1 cellular context compared by ENCODE assay signal in genomic region chr10:119401671-119402395, GRCh38.
TF ChIP-seq lines count a peak whose summit lies in the region.

No MANE protein-coding gene starts in this region.

TF ChIP-seq in HEK293, 187 proteins besides CTCF, POLR2A, EP300 and RAD21 (continued from another document):
- TF ChIP-seq, protein P1, sequence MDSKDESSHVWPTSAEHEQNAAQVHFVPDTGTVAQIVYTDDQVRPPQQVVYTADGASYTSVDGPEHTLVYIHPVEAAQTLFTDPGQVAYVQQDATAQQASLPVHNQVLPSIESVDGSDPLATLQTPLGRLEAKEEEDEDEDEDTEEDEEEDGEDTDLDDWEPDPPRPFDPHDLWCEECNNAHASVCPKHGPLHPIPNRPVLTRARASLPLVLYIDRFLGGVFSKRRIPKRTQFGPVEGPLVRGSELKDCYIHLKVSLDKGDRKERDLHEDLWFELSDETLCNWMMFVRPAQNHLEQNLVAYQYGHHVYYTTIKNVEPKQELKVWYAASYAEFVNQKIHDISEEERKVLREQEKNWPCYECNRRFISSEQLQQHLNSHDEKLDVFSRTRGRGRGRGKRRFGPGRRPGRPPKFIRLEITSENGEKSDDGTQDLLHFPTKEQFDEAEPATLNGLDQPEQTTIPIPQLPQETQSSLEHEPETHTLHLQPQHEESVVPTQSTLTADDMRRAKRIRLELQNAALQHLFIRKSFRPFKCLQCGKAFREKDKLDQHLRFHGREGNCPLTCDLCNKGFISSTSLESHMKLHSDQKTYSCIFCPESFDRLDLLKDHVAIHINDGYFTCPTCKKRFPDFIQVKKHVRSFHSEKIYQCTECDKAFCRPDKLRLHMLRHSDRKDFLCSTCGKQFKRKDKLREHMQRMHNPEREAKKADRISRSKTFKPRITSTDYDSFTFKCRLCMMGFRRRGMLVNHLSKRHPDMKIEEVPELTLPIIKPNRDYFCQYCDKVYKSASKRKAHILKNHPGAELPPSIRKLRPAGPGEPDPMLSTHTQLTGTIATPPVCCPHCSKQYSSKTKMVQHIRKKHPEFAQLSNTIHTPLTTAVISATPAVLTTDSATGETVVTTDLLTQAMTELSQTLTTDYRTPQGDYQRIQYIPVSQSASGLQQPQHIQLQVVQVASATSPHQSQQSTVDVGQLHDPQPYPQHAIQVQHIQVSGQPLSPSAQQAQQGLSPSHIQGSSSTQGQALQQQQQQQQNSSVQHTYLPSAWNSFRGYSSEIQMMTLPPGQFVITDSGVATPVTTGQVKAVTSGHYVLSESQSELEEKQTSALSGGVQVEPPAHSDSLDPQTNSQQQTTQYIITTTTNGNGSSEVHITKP (tag by site-specific recombination; IDR thresholded peaks at IDR 0.05) = peak; percentile 39; the same call in 1 of the 2 replicates
- TF ChIP-seq KLF16 (tag by site-specific recombination; IDR thresholded peaks at IDR 0.05) (no peak), TCF7L2 (IDR thresholded peaks at IDR 0.05; ENCODE audit: borderline replicate concordance, low read depth, low read length) (no peak), ZNF621 (tag by site-specific recombination; IDR thresholded peaks at IDR 0.05) (no peak), ZNF155 (tag by site-specific recombination; IDR thresholded peaks at IDR 0.05) (no peak), ZNF596 (tag by site-specific recombination; IDR thresholded peaks at IDR 0.05) (no peak), ZNF16 (tag by site-specific recombination; IDR thresholded peaks at IDR 0.05; ENCODE audit: low read depth) (no peak), ZBTB1 (tag by site-specific recombination; IDR thresholded peaks at IDR 0.05) (no peak), ZNF324 (tag by site-specific recombination; IDR thresholded peaks at IDR 0.05) (no peak), BCL6B (tag by site-specific recombination; IDR thresholded peaks at IDR 0.05) (no peak), KLF17 (tag by site-specific recombination; IDR thresholded peaks at IDR 0.05) (peak; percentile 85)
- TF ChIP-seq, protein P2, sequence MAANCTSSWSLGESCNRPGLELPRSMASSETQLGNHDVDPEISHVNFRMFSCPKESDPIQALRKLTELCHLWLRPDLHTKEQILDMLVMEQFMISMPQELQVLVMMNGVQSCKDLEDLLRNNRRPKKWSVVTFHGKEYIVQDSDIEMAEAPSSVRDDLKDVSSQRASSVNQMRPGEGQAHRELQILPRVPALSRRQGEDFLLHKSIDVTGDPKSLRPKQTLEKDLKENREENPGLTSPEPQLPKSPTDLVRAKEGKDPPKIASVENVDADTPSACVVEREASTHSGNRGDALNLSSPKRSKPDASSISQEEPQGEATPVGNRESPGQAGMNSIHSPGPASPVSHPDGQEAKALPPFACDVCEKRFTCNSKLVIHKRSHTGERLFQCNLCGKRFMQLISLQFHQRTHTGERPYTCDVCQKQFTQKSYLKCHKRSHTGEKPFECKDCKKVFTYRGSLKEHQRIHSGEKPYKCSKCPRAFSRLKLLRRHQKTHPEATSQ (tag by site-specific recombination; IDR thresholded peaks at IDR 0.05) = no peak
- TF ChIP-seq, protein P3, sequence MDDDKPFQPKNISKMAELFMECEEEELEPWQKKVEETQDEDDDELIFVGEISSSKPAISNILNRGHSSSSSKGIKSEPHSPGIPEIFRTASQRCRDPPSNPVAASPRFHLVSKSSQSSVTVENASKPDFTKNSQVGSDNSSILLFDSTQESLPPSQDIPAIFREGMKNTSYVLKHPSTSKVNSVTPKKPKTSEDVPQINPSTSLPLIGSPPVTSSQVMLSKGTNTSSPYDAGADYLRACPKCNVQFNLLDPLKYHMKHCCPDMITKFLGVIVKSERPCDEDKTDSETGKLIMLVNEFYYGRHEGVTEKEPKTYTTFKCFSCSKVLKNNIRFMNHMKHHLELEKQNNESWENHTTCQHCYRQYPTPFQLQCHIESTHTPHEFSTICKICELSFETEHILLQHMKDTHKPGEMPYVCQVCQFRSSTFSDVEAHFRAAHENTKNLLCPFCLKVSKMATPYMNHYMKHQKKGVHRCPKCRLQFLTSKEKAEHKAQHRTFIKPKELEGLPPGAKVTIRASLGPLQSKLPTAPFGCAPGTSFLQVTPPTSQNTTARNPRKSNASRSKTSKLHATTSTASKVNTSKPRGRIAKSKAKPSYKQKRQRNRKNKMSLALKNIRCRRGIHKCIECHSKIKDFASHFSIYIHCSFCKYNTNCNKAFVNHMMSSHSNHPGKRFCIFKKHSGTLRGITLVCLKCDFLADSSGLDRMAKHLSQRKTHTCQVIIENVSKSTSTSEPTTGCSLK (tag by site-specific recombination; IDR thresholded peaks at IDR 0.05) = no peak
